Comparison of ENCODE assay signal across 24 cellular contexts in the genomic region with DNA sequence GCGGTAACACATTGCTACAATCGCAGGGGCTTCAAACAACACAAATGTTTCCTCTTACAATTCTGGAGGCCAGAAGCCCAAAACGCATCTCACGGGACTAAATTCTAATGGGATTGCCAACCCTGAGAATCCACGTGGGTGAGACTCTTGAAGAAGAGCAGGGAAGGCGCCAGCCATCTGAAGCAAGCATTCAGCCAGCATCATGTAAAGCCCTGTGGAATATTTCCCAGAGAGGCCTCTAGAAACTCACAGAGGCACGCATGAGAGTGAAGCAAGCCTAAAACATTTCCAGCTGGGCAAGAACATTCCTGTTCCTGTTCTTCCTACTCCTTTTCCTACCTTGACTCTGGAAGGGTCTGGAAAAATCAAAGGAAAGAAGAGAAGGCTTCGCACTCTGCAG. TPM values are rescaled to one million over a fixed set of nuclear protein-coding genes. Genes with fewer than 3 reads are reported as not detected.
"Had no signal": no experiment of that assay in that cellular context is flagged by ENCODE, and none has a peak within 500 bp of the region (broad histone marks: within the 10 kb centered on the region; RNA-seq: fewer than 3 reads in every experiment).

No MANE protein-coding gene starts in this region.

- H3K79me2 ChIP-seq: parathyroid adenoma had no signal

- H3K4me1 Mint-ChIP-seq: nephron progenitor cell had no signal

- H3K4me3 ChIP-seq: esophagus squamous epithelium, gastrocnemius medialis, heart right ventricle, prostate gland, spleen, stomach had no signal

- H3K4me3 Mint-ChIP-seq: naive B cell; nephron progenitor cell; stimulated activated naive B cell treated with anti-CD40 and anti-IgM and Interleukin-4, amounts not matched to agents 10 μg/mL and 1 μg/mL and 100 μg/mL, for 72 hours; type B pancreatic cell had no signal

- H3K4me1 ChIP-seq: parathyroid adenoma, prostate gland, stomach had no signal

- H3K36me3 ChIP-seq: esophagus squamous epithelium, gastrocnemius medialis, heart right ventricle, prostate gland, spleen, stomach had no signal

- H3K27ac ChIP-seq: esophagus squamous epithelium, gastrocnemius medialis, heart right ventricle, parathyroid adenoma, prostate gland, spleen, stomach had no signal

- H3K27me3 ChIP-seq: gastrocnemius medialis, spleen, stomach had no signal

- H3K27ac Mint-ChIP-seq: naive B cell; nephron progenitor cell; stimulated activated naive B cell treated with anti-CD40 and anti-IgM and Interleukin-4, amounts not matched to agents 10 μg/mL and 1 μg/mL and 100 μg/mL, for 72 hours; type B pancreatic cell had no signal

- DNase-seq: dermis blood vessel endothelial cell; esophagus squamous epithelium; gastrocnemius medialis; heart right ventricle; hypothalamus; kidney glomerular epithelial cell; mesendoderm; naive B cell; nephron progenitor cell; retina; spleen; stimulated activated CD4-positive, alpha-beta T cell treated with anti-CD3 and anti-CD28 coated beads, Interleukin-15, amount 100 ng/mL, for 24 hours; stimulated activated CD4-positive, alpha-beta T cell treated with anti-CD3 and anti-CD28 coated beads, Interleukin-1b, Interleukin-23, amount 100 ng/mL, for 48 hours; stimulated activated CD4-positive, alpha-beta T cell treated with anti-CD3 and anti-CD28 coated beads, Interleukin-4, amount 100 ng/mL, for 24 hours; stimulated activated naive B cell treated with anti-CD40 and anti-IgM and Interleukin-4, amounts not matched to agents 10 μg/mL and 1 μg/mL and 100 μg/mL, for 72 hours; stomach had no signal

- H3K9me3 ChIP-seq: esophagus squamous epithelium, gastrocnemius medialis, prostate gland, stomach had no signal

- H2AFZ ChIP-seq: parathyroid adenoma had no signal

- FAIRE-seq: islet of Langerhans, urothelium cell line had no signal

- ATAC-seq: gastrocnemius medialis; heart right ventricle; sciatic nerve; stimulated activated naive B cell treated with anti-CD40 and anti-IgM and Interleukin-4, amounts not matched to agents 10 μg/mL and 1 μg/mL and 100 μg/mL, for 72 hours had no signal

- H3K9ac ChIP-seq: parathyroid adenoma had no signal

- H3K36me3 Mint-ChIP-seq: naive B cell; stimulated activated naive B cell treated with anti-CD40 and anti-IgM and Interleukin-4, amounts not matched to agents 10 μg/mL and 1 μg/mL and 100 μg/mL, for 72 hours; type B pancreatic cell had no signal

- H3K9me3 Mint-ChIP-seq: stimulated activated naive B cell treated with anti-CD40 and anti-IgM and Interleukin-4, amounts not matched to agents 10 μg/mL and 1 μg/mL and 100 μg/mL, for 72 hours; type B pancreatic cell had no signal

RNA-seq across cellular contexts. Expression of a gene that starts 19.6 kb away (rescaled TPM):
- total RNA-seq: dermis blood vessel endothelial cell, epithelial cell of proximal tubule, lung microvascular endothelial cell had no signal
